In genomic region chr19:6262519-6262918, GRCh38 we compare ENCODE assay signal across 19 cellular contexts.
"Had no signal": no experiment of that assay in that cellular context is flagged by ENCODE, and none has a peak within 500 bp of the region (broad histone marks: within the 10 kb centered on the region; RNA-seq: fewer than 3 reads in every experiment).

No MANE protein-coding gene starts in this region.

- H3K9me3 ChIP-seq: lower lobe of right lung, mucosa of descending colon, prostate gland had no signal

- DNase-seq: activated CD4-positive, alpha-beta T cell treated with anti-CD3 and anti-CD28 coated beads for 48 hours; activated naive CD4-positive, alpha-beta T cell; activated T-cell treated with anti-CD3 and anti-CD28 coated beads, Interleukin-2, amount 50 U/mL, for 1 hour; effector CD4-positive, alpha-beta T cell; foreskin keratinocyte; immature natural killer cell; lower lobe of right lung; mesendoderm; stimulated activated CD4-positive, alpha-beta T cell treated with anti-CD3 and anti-CD28 coated beads, Interleukin-2, amount 100 ng/mL, for 48 hours; stimulated activated CD8-positive, alpha-beta memory T cell treated with anti-CD3 and anti-CD28 coated beads, Interleukin-4, amount 100 ng/mL, for 48 hours; stimulated activated naive CD4-positive, alpha-beta T cell; T-helper 17 cell had no signal

- H3K27me3 ChIP-seq: foreskin keratinocyte, hepatocyte had no signal

- H3K27ac ChIP-seq: foreskin keratinocyte, hepatocyte, lower lobe of right lung had no signal

- ATAC-seq: foreskin keratinocyte, left lobe of liver, lower lobe of right lung, mucosa of descending colon, T-helper 17 cell had no signal

- H3K9me3 Mint-ChIP-seq: activated T-helper 2 cell treated with anti-CD3 and anti-CD28 coated beads, Interferon-gamma antibody, Interleukin-2, Interleukin-4, amounts not matched to agents 10 μg/mL and 5 μg/mL and 100 μg/mL, durations not matched to agents 14 hours and 24 hours and 36 hours; immature natural killer cell; neural crest cell had no signal

- H3K27ac Mint-ChIP-seq: activated T-helper 2 cell treated with anti-CD3 and anti-CD28 coated beads, Interferon-gamma antibody, Interleukin-2, Interleukin-4, amounts not matched to agents 10 μg/mL and 5 μg/mL and 100 μg/mL, durations not matched to agents 14 hours and 24 hours and 36 hours; dendritic cell treated with granulocyte-macrophage colony-stimulating factor and Interleukin-4, amounts not matched to agents 40 ng/mL and 50 ng/mL, for 4 days; T-helper 17 cell had no signal

- H3K27me3 Mint-ChIP-seq: dendritic cell treated with granulocyte-macrophage colony-stimulating factor and Interleukin-4, amounts not matched to agents 40 ng/mL and 50 ng/mL, for 4 days; T-helper 17 cell had no signal

- H3K4me3 Mint-ChIP-seq: dendritic cell treated with granulocyte-macrophage colony-stimulating factor and Interleukin-4, amounts not matched to agents 40 ng/mL and 50 ng/mL, for 4 days; neural crest cell; T-helper 17 cell had no signal
